ENCODE assay signal across 8 cellular contexts in genomic region chr12:69469854-69470188, GRCh38. TPM values are rescaled to one million over a fixed set of nuclear protein-coding genes. Genes with fewer than 3 reads are reported as not detected.
DNase-seq lines count a peak whose midpoint lies in the region; ATAC-seq and TF ChIP-seq lines count a peak whose summit lies in the region.

No MANE protein-coding gene starts in this region.

- H2BK120ac ChIP-seq in mesenchymal stem cell (ENCODE audit: low read depth, low read length): no peak overlapping the region

- no peak for TF ChIP-seq CTCF in brain (conservative IDR thresholded peaks at IDR 0.05)

- H3K27ac Mint-ChIP-seq in stimulated activated naive CD8-positive, alpha-beta T cell treated with anti-CD3 and anti-CD28 coated beads, Interleukin-15, Interleukin-2, amounts not matched to agents 100 ng/mL and 50 ng/mL, for 24 hours: peak overlapping the region; percentile 97
- peak overlapping the region; percentile 96 to 99 (median 99) for H3K27ac Mint-ChIP-seq in brain

- no peaks in the 10 kb centered on the region for H3K9me3 Mint-ChIP-seq in stimulated activated naive CD8-positive, alpha-beta T cell treated with anti-CD3 and anti-CD28 coated beads, Interleukin-15, Interleukin-2, amounts not matched to agents 100 ng/mL and 50 ng/mL, for 24 hours
- peaks cover 0 to 4% (median 0%) of the 10 kb centered on the region in 5 experiments for H3K9me3 Mint-ChIP-seq in brain

- peak overlapping the region; percentile 79 for H3K27ac ChIP-seq in mesenchymal stem cell (ENCODE audit: low read length, poor library complexity, severe bottlenecking)

- H2BK12ac ChIP-seq in mesenchymal stem cell (ENCODE audit: low read length in 2 of 2): no peak overlapping the region

- H2BK15ac ChIP-seq in mesenchymal stem cell (ENCODE audit: low read depth, poor library complexity, severe bottlenecking): no peak overlapping the region

- peak overlapping the region; percentile 82 for H3K4me2 ChIP-seq in mesenchymal stem cell (ENCODE audit: low read length, poor library complexity, severe bottlenecking)

- H3K4me1 ChIP-seq in mesenchymal stem cell (ENCODE audit: control insufficient read depth, insufficient read depth, low read depth, low read length): peaks cover 4% of the 10 kb centered on the region

- H3K36me3 ChIP-seq in mesenchymal stem cell (ENCODE audit: control insufficient read depth in 1 of 2, insufficient read depth in 2 of 2, low read depth in 1 of 2, low read length in 2 of 2): no peaks in the 10 kb centered on the region

- ATAC-seq in stimulated activated naive CD8-positive, alpha-beta T cell treated with anti-CD3 and anti-CD28 coated beads, Interleukin-15, Interleukin-2, amounts not matched to agents 100 U/mL and 50 U/mL, for 24 hours: no peak
- ATAC-seq in GM21786 (IDR thresholded peaks at IDR 0.05; ENCODE audit: unreplicated experiment): no peak
- ATAC-seq in HG03571 (IDR thresholded peaks at IDR 0.05; ENCODE audit: unreplicated experiment): no peak

- no peak overlapping the region for H2AFZ ChIP-seq in mesenchymal stem cell (ENCODE audit: low read depth, low read length)

- H3K27me3 ChIP-seq in mesenchymal stem cell (ENCODE audit: control insufficient read depth in 1 of 2, insufficient read depth in 1 of 2, low read length in 2 of 2): no peaks in the 10 kb centered on the region

- H3K4me3 ChIP-seq in mesenchymal stem cell (ENCODE audit: insufficient read depth in 1 of 2, low read depth in 1 of 2, low read length in 2 of 2): peak overlapping the region in 1 of 2 experiments; percentile 96

- 40% methylated on average over 6 of the region's 10 CpGs for WGBS in mesenchymal stem cell

- peak overlapping the region in 1 of 2 experiments; percentile 51 for H3K4ac ChIP-seq in mesenchymal stem cell (ENCODE audit: low read depth in 1 of 2, low read length in 2 of 2)

- H3K9me3 ChIP-seq in mesenchymal stem cell (ENCODE audit: control insufficient read depth, low read length): no peaks in the 10 kb centered on the region

- H4K8ac ChIP-seq in mesenchymal stem cell (ENCODE audit: low read length): peak overlapping the region; percentile 75

- H3K79me1 ChIP-seq in mesenchymal stem cell (replicated peaks; ENCODE audit: low read length, poor library complexity, severe bottlenecking): no peaks in the 10 kb centered on the region

- peaks cover 55% of the 10 kb centered on the region for H3K4me1 Mint-ChIP-seq in stimulated activated naive CD8-positive, alpha-beta T cell treated with anti-CD3 and anti-CD28 coated beads, Interleukin-15, Interleukin-2, amounts not matched to agents 100 ng/mL and 50 ng/mL, for 24 hours (ENCODE audit: low read depth)
- peaks cover 46% of the 10 kb centered on the region for H3K4me1 Mint-ChIP-seq in brain

- no peak overlapping the region for H4K91ac ChIP-seq in mesenchymal stem cell (ENCODE audit: low read length)

- no peaks in the 10 kb centered on the region for H3K36me3 Mint-ChIP-seq in stimulated activated naive CD8-positive, alpha-beta T cell treated with anti-CD3 and anti-CD28 coated beads, Interleukin-15, Interleukin-2, amounts not matched to agents 100 ng/mL and 50 ng/mL, for 24 hours (ENCODE audit: low read depth)
- H3K36me3 Mint-ChIP-seq in brain: no peaks in the 10 kb centered on the region

- no peak overlapping the region for H2AK5ac ChIP-seq in mesenchymal stem cell (ENCODE audit: low read length, severe bottlenecking)

- H3K27me3 Mint-ChIP-seq in stimulated activated naive CD8-positive, alpha-beta T cell treated with anti-CD3 and anti-CD28 coated beads, Interleukin-15, Interleukin-2, amounts not matched to agents 100 ng/mL and 50 ng/mL, for 24 hours: no peaks in the 10 kb centered on the region
- peaks cover 12% of the 10 kb centered on the region for H3K27me3 Mint-ChIP-seq in brain

- H3K14ac ChIP-seq in mesenchymal stem cell (ENCODE audit: low read length in 2 of 2): no peak overlapping the region

- peak overlapping the region; percentile 94 for H3K4me3 Mint-ChIP-seq in stimulated activated naive CD8-positive, alpha-beta T cell treated with anti-CD3 and anti-CD28 coated beads, Interleukin-15, Interleukin-2, amounts not matched to agents 100 ng/mL and 50 ng/mL, for 24 hours
- H3K4me3 Mint-ChIP-seq in brain: peak overlapping the region; percentile 97 to 99 (median 97)

- no peak for DNase-seq in stimulated activated naive CD8-positive, alpha-beta T cell treated with anti-CD3 and anti-CD28 coated beads, Interleukin-15, Interleukin-2, amounts not matched to agents 100 U/mL and 50 U/mL, for 24 hours
- DNase-seq in mesenchymal stem cell (no peak), NCI-H524 (lab: John Stamatoyannopoulos, UW) (no peak), DMS114 treated with DMSO at 0.1 percent for 48 hours (lab: John Stamatoyannopoulos, UW; ENCODE audit: unreplicated experiment) (no peak)

- H3K23ac ChIP-seq in mesenchymal stem cell (ENCODE audit: low read length in 2 of 2): no peak overlapping the region

- peak overlapping the region; percentile 12 to 28 for H3K18ac ChIP-seq in mesenchymal stem cell (ENCODE audit: low read depth in 1 of 2, low read length in 2 of 2)

- H2BK5ac ChIP-seq in mesenchymal stem cell (ENCODE audit: low read depth, low read length, poor library complexity, severe bottlenecking): peak overlapping the region; percentile 38

- peak overlapping the region; percentile 99 for H3K9ac ChIP-seq in mesenchymal stem cell (ENCODE audit: low read length)

RNA-seq across cellular contexts. Expression of gene FRS2, which starts 0.4 kb away (rescaled TPM):
- 8.3 TPM for polyA plus RNA-seq in brain (ENCODE audit: insufficient read depth, low read depth, low replicate concordance)
- 16.3 TPM for polyA plus RNA-seq in mesenchymal stem cell (2013, experiment 1 of 2)
- 17.0 TPM for polyA plus RNA-seq in mesenchymal stem cell (2013, experiment 2 of 2)
